Comparison of ENCODE assay signal across 10 cellular contexts in the genomic region with DNA sequence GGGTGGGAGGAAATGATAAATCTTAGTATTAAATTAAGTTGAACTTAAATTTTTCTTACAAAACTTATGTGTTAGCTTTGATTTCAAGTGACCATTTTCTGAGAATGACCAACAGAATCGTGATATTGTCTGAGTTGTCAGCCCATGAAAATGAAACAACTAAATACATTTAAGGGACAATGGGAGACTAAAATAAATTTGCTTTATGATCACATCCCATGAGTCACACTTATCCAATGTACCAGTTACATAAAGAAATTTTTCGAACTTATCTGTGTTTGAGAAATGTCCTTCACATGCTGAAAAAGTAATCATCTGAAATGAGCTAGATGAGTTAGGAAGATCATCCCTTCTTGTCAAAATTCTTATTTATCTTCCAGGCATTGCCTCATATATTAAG.
"Had no signal": no experiment of that assay in that cellular context is flagged by ENCODE, and none has a peak within 500 bp of the region (broad histone marks: within the 10 kb centered on the region; RNA-seq: fewer than 3 reads in every experiment).

No MANE protein-coding gene starts in this region.

- H3K4me2 ChIP-seq: KMS-11 had no signal

- H3K27ac ChIP-seq: GM23248, HL-60, KMS-11 had no signal

- H3K36me3 ChIP-seq: HAP-1 had no signal

- H3K9ac ChIP-seq: GM23248, KMS-11 had no signal

- H3K9me3 ChIP-seq: HAP-1 had no signal

- DNase-seq: GM23248, GOT3, H7, HFFc6, KBM-7 had no signal

- ATAC-seq: HCT116, HepG2 had no signal

- H3K4me3 ChIP-seq: GM23248, HAP-1 had no signal

- H2AFZ ChIP-seq: GM23248 had no signal

- FAIRE-seq: HepG2 had no signal
